1 cellular context compared by ENCODE assay signal in the genomic region with DNA sequence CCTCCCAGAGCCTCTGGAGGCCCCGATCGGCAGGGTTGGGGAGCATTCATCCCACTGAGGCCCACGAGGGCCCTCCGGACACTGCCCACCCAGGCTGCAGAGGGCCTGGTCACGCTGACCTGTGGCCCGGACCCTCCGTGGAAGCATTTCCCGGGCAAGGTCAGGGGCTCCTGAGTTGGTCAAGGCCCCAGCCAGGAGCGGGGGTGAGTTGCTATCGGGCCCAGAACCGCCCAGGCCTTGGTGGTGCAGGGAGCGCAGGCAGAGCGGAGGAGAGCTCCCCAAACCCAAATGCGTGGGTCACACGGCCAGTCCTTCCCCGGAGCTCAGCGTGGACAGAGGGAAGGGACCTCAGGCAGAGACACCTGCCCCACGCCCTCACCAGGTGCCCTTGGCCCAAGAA.
TF ChIP-seq lines count a peak whose summit lies in the region.

No MANE protein-coding gene starts in this region.

TF ChIP-seq in WTC11, 78 proteins besides CTCF, POLR2A, EP300 and RAD21 (continued from another document):
- TF ChIP-seq, protein P1, sequence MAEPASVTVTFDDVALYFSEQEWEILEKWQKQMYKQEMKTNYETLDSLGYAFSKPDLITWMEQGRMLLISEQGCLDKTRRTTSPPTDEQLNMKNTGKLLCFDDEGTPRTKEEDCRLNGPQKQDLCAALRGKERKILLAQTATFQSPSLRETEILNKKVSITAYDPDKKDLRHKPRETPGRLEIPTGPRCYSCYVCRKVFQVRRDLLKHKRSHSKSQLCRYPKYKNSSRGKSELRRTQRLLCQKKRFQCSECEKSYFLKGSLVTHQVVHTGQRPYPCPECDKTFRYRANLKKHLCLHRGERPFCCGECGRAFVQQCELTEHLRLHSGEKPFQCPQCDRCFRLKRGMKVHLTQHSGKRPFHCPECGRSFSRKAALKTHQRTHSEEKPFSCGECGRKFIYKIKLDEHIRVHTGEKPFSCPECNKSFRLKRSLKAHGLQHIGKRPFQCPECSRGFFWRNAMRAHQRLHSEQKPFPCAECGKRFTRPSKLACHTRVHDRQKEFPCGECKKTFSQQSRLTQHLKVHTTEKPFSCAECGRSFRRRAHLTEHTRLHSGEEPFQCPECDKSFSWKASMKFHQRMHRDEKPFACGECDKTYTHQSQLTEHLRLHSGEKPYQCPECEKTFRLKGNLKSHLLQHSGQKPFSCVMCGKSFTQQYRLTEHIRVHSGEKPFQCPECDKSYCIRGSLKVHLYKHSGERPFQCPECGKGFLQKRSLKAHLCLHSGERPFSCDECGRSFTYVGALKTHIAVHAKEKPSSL (CRISPR knock-in tag; conservative IDR thresholded peaks at IDR 0.05), result no peak
- TF ChIP-seq OVOL2 (CRISPR knock-in tag; IDR thresholded peaks at IDR 0.05; ENCODE audit: borderline replicate concordance), result no peak
- no peak for TF ChIP-seq GTF2I (CRISPR knock-in tag; conservative IDR thresholded peaks at IDR 0.05)
- TF ChIP-seq RELA (CRISPR knock-in tag; IDR thresholded peaks at IDR 0.05; ENCODE audit: borderline replicate concordance), result no peak
- TF ChIP-seq SMAD3 (CRISPR knock-in tag; IDR thresholded peaks at IDR 0.05; ENCODE audit: borderline replicate concordance), result no peak
- no peak for TF ChIP-seq ZNF121 (CRISPR knock-in tag; IDR thresholded peaks at IDR 0.05)
- no peak for TF ChIP-seq TEAD4 (CRISPR knock-in tag; IDR thresholded peaks at IDR 0.05)
- TF ChIP-seq, protein P2, sequence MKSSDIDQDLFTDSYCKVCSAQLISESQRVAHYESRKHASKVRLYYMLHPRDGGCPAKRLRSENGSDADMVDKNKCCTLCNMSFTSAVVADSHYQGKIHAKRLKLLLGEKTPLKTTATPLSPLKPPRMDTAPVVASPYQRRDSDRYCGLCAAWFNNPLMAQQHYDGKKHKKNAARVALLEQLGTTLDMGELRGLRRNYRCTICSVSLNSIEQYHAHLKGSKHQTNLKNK (CRISPR knock-in tag; IDR thresholded peaks at IDR 0.05), result no peak
- no peak for TF ChIP-seq ZNF671 (CRISPR knock-in tag; IDR thresholded peaks at IDR 0.05)
